Comparison of ENCODE assay signal across 16 cellular contexts in genomic region chr10:98249134-98249533, GRCh38. TPM values are rescaled to one million over a fixed set of nuclear protein-coding genes. Genes with fewer than 3 reads are reported as not detected.
DNase-seq lines count a peak whose midpoint lies in the region; ATAC-seq and TF ChIP-seq lines count a peak whose summit lies in the region.
"Had no signal": no experiment of that assay in that cellular context is flagged by ENCODE, and none has a peak within 500 bp of the region (broad histone marks: within the 10 kb centered on the region; RNA-seq: fewer than 3 reads in every experiment).

No MANE protein-coding gene starts in this region.

- DNase-seq in GM10266 (ENCODE audit: extremely low spot score): peak; percentile 2
- peak; percentile 8 for DNase-seq in NCI-H146 (lab: John Stamatoyannopoulos, UW)
- no peak for DNase-seq in endodermal cell
- no peak for DNase-seq in memory B cell (ENCODE audit: low spot score in 2 of 2)
- no peak for DNase-seq in putamen (ENCODE audit: low spot score)
- no peak for DNase-seq in CD8-positive, alpha-beta memory T cell
- no peak for DNase-seq in NCI-H2107 treated with DMSO at 0.1 percent for 48 hours (lab: John Stamatoyannopoulos, UW; ENCODE audit: unreplicated experiment)
- DNase-seq in OCI-LY7 (ENCODE audit: low spot score): no peak
- DNase-seq: 8988T, AML-193, Calu3, DMS 273 treated with DMSO at 0.1 percent for 48 hours, DMS79 treated with DMSO at 0.1 percent for 48 hours, EL had no signal

- CTCF ChIA-PET in CD8-positive, alpha-beta memory T cell (lab: Charles Lee): no interaction called here
- CTCF ChIA-PET in OCI-LY7 (lab: Charles Lee; ENCODE audit: unreplicated experiment): interaction anchor here (0.6 kb wide), 1 partner anchor 10 kb away, joined by 3 read pairs; no protein-coding TSS in a partner anchor

- no peak overlapping the region for H3K27ac Mint-ChIP-seq in endodermal cell
- H3K27ac Mint-ChIP-seq in memory B cell: peak overlapping the region; percentile 4
- H3K27ac Mint-ChIP-seq in CD8-positive, alpha-beta memory T cell: peak overlapping the region in 3 of 8 donors; percentile 4 to 54 (median 35)

- intact Hi-C loops in OCI-LY7 (cut with micrococcal nuclease; ENCODE audit: unreplicated experiment): no loop called here

- ATAC-seq in memory B cell (ENCODE audit: low read depth): no peak

- peaks cover 11% of the 10 kb centered on the region for H3K36me3 Mint-ChIP-seq in endodermal cell (ENCODE audit: low read depth)
- peaks cover 32% of the 10 kb centered on the region for H3K36me3 Mint-ChIP-seq in memory B cell
- peaks cover 2 to 82% (median 31%) of the 10 kb centered on the region in 3 donors for H3K36me3 Mint-ChIP-seq in CD8-positive, alpha-beta memory T cell

- H3K27me3 ChIP-seq in endodermal cell (ENCODE audit: control insufficient read depth, insufficient read depth, low read length, poor library complexity, severe bottlenecking): no peaks in the 10 kb centered on the region
- H3K27me3 ChIP-seq in CD8-positive, alpha-beta memory T cell (ENCODE audit: insufficient read depth, low read length, poor library complexity, severe bottlenecking): no peaks in the 10 kb centered on the region
- H3K27me3 ChIP-seq: BLaER1 had no signal

- TF ChIP-seq CTCF in GM10266 (IDR thresholded peaks at IDR 0.05; ENCODE audit: control insufficient read depth, insufficient read depth, low read depth, missing control alignments) (no peak), endodermal cell (conservative IDR thresholded peaks at IDR 0.05) (no peak), OCI-LY7 (conservative IDR thresholded peaks at IDR 0.05; ENCODE audit: low read length) (no peak)

- H3K9me3 Mint-ChIP-seq in endodermal cell (no peaks in the 10 kb centered on the region), memory B cell (no peaks in the 10 kb centered on the region)
- H3K9me3 Mint-ChIP-seq in CD8-positive, alpha-beta memory T cell: no peaks in the 10 kb centered on the region
- H3K9me3 Mint-ChIP-seq: IgD-negative memory B cell had no signal

- H3K36me3 ChIP-seq in endodermal cell (ENCODE audit: control insufficient read depth, insufficient read depth, low read length) (peaks cover 45% of the 10 kb centered on the region), OCI-LY7 (ENCODE audit: insufficient read depth, low read length) (peaks cover 60% of the 10 kb centered on the region)
- H3K36me3 ChIP-seq in CD8-positive, alpha-beta memory T cell (ENCODE audit: insufficient read depth, low read length): peaks cover 39% of the 10 kb centered on the region

- H3K4me3 Mint-ChIP-seq in endodermal cell (no peak overlapping the region), memory B cell (no peak overlapping the region)
- no peak overlapping the region for H3K4me3 Mint-ChIP-seq in CD8-positive, alpha-beta memory T cell
- H3K4me3 Mint-ChIP-seq: IgD-negative memory B cell had no signal

- no peak overlapping the region for H2AFZ ChIP-seq in OCI-LY7 (ENCODE audit: low read length)

- H3K9me2 ChIP-seq in OCI-LY7 (ENCODE audit: insufficient read depth, low read length): no peaks in the 10 kb centered on the region

- H3K79me2 ChIP-seq in OCI-LY7 (ENCODE audit: insufficient read depth, low read depth, low read length): no peaks in the 10 kb centered on the region

- 88 to 100% methylated on average over 1 to 3 of the region's 3 CpGs for WGBS in endodermal cell (ENCODE audit: insufficient coverage in 1 of 2, insufficient read length in 1 of 2), 2 experiments

- H3K9me3 ChIP-seq in endodermal cell (ENCODE audit: control insufficient read depth, low read length) (no peaks in the 10 kb centered on the region), OCI-LY7 (ENCODE audit: low read length) (no peaks in the 10 kb centered on the region)
- H3K9me3 ChIP-seq in CD8-positive, alpha-beta memory T cell (ENCODE audit: low read length): no peaks in the 10 kb centered on the region
- H3K9me3 ChIP-seq: BLaER1 had no signal

- H3K9ac ChIP-seq in endodermal cell (ENCODE audit: extremely low read depth, low read length, poor library complexity, severe bottlenecking): no peak overlapping the region
- H3K9ac ChIP-seq: BLaER1 had no signal

- H3K27ac ChIP-seq in endodermal cell (ENCODE audit: low read depth, low read length) (peak overlapping the region; percentile 1), OCI-LY7 (ENCODE audit: low read depth, low read length, poor library complexity, severe bottlenecking) (no peak overlapping the region)
- H3K27ac ChIP-seq in CD8-positive, alpha-beta memory T cell (ENCODE audit: low read depth, low read length): no peak overlapping the region
- H3K27ac ChIP-seq: BLaER1 had no signal

- H3K4me1 ChIP-seq in endodermal cell (ENCODE audit: control insufficient read depth, insufficient read depth, low read length) (peaks cover 10% of the 10 kb centered on the region), OCI-LY7 (ENCODE audit: insufficient read depth, low read length, poor library complexity, severe bottlenecking) (no peaks in the 10 kb centered on the region)
- no peaks in the 10 kb centered on the region for H3K4me1 ChIP-seq in CD8-positive, alpha-beta memory T cell (ENCODE audit: insufficient read depth, low read length)

- POLR2A ChIA-PET in CD8-positive, alpha-beta memory T cell (lab: Charles Lee): no interaction called here
- POLR2A ChIA-PET in OCI-LY7 (lab: Charles Lee): no interaction called here

- no peak overlapping the region for H3K4me2 ChIP-seq in OCI-LY7 (ENCODE audit: low read length)
- H3K4me2 ChIP-seq: BLaER1 had no signal

- H3K27me3 Mint-ChIP-seq in endodermal cell (ENCODE audit: insufficient read depth) (no peaks in the 10 kb centered on the region), memory B cell (no peaks in the 10 kb centered on the region)
- no peaks in the 10 kb centered on the region for H3K27me3 Mint-ChIP-seq in CD8-positive, alpha-beta memory T cell
- H3K27me3 Mint-ChIP-seq: IgD-negative memory B cell had no signal

- H4K20me1 ChIP-seq in OCI-LY7 (ENCODE audit: insufficient read depth, low read length): no peaks in the 10 kb centered on the region

- BruUV-seq in OCI-LY7 (replicated peaks; lab: Mats Ljungman, UMichigan): no TSS peak

- H3K4me3 ChIP-seq in endodermal cell (ENCODE audit: low read length) (no peak overlapping the region), OCI-LY7 (ENCODE audit: low read depth, low read length, poor library complexity, severe bottlenecking) (no peak overlapping the region)
- H3K4me3 ChIP-seq in CD8-positive, alpha-beta memory T cell (ENCODE audit: low read length): no peak overlapping the region
- H3K4me3 ChIP-seq: BLaER1 had no signal

- H3K4me1 Mint-ChIP-seq in endodermal cell (peaks cover 5% of the 10 kb centered on the region), memory B cell (no peaks in the 10 kb centered on the region)
- no peaks in the 10 kb centered on the region for H3K4me1 Mint-ChIP-seq in CD8-positive, alpha-beta memory T cell
- H3K4me1 Mint-ChIP-seq: IgD-negative memory B cell had no signal

RNA-seq across cellular contexts. Expression of gene LOXL4, which starts 18.9 kb away (rescaled TPM):
- total RNA-seq in endodermal cell (under 1 TPM; 0.57 to 0.77 TPM), OCI-LY7 (2022) (not detected in 2 replicates)
- 4.0 TPM for polyA plus RNA-seq in endodermal cell (2013, experiment 1 of 2)
- 4.2 TPM for polyA plus RNA-seq in endodermal cell (2013, experiment 2 of 2)
- not detected for total RNA-seq in CD8-positive, alpha-beta memory T cell
- 0.43 TPM for polyA plus RNA-seq in CD8-positive, alpha-beta memory T cell
- not detected in 2 replicates for total RNA-seq in OCI-LY7 (2014; rRNA removed; shearing (Covaris generic))

Comparison
In these comparisons a context has a peak if more than half of its experiments do, and no peak if none do; other contexts are left out.
1. DNase-seq: peak in GM10266 (single experiment) and NCI-H146 (single experiment); none in endodermal cell (single experiment), memory B cell (0 of 2), putamen (single experiment), CD8-positive, alpha-beta memory T cell (0 of 5), NCI-H2107 treated with DMSO at 0.1 percent for 48 hours (single experiment) and OCI-LY7 (single experiment).